In genomic region chr3:18883553-18883952, GRCh38 we compare ENCODE assay signal across 22 cellular contexts.
"Had no signal": no experiment of that assay in that cellular context is flagged by ENCODE, and none has a peak within 500 bp of the region (broad histone marks: within the 10 kb centered on the region; RNA-seq: fewer than 3 reads in every experiment).

No MANE protein-coding gene starts in this region.

- H3K36me3 Mint-ChIP-seq: stimulated activated memory B cell treated with anti-CD40 and anti-IgM and Interleukin-4, amounts not matched to agents 10 μg/mL and 1 μg/mL and 100 μg/mL, for 72 hours had no signal

- H3K27ac ChIP-seq: dorsolateral prefrontal cortex, epithelial cell of prostate, esophagus muscularis mucosa, gastrocnemius medialis, heart right ventricle, neutrophil, spleen, tibial artery, upper lobe of left lung, uterus had no signal

- H3K9me3 ChIP-seq: esophagus muscularis mucosa, gastrocnemius medialis, heart right ventricle, neutrophil, spleen, tibial artery, upper lobe of left lung, uterus had no signal

- H3K4me3 ChIP-seq: dorsolateral prefrontal cortex, esophagus muscularis mucosa, gastrocnemius medialis, heart right ventricle, spleen, tibial artery, upper lobe of left lung, uterus had no signal

- DNase-seq: dorsolateral prefrontal cortex; effector CD8-positive, alpha-beta T cell; gastrocnemius medialis; heart right ventricle; hypothalamus; kidney glomerular epithelial cell; mesendoderm; naive thymus-derived CD8-positive, alpha-beta T cell; posterior cingulate gyrus; spleen; stimulated activated CD4-positive, alpha-beta T cell treated with anti-CD3 and anti-CD28 coated beads, Interleukin-15, amount 100 ng/mL, for 24 hours; stimulated activated CD4-positive, alpha-beta T cell treated with anti-CD3 and anti-CD28 coated beads, Interleukin-1b, Interleukin-23, amount 100 ng/mL, for 48 hours; stimulated activated CD4-positive, alpha-beta T cell treated with anti-CD3 and anti-CD28 coated beads, Interleukin-4, amount 100 ng/mL, for 24 hours; tibial artery; upper lobe of left lung; uterus had no signal

- ATAC-seq: gastrocnemius medialis; heart right ventricle; naive thymus-derived CD8-positive, alpha-beta T cell; sciatic nerve; stimulated activated memory B cell treated with anti-CD40 and anti-IgM and Interleukin-4, amounts not matched to agents 10 μg/mL and 1 μg/mL and 100 μg/mL, for 72 hours had no signal

- H3K27me3 ChIP-seq: esophagus muscularis mucosa, gastrocnemius medialis, neutrophil, tibial artery, upper lobe of left lung, uterus had no signal

- H3K4me1 ChIP-seq: esophagus muscularis mucosa, gastrocnemius medialis, heart right ventricle, spleen, tibial artery, upper lobe of left lung, uterus had no signal

- H3K27ac Mint-ChIP-seq: naive thymus-derived CD8-positive, alpha-beta T cell; stimulated activated memory B cell treated with anti-CD40 and anti-IgM and Interleukin-4, amounts not matched to agents 10 μg/mL and 1 μg/mL and 100 μg/mL, for 72 hours; stimulated activated naive CD8-positive, alpha-beta T cell treated with anti-CD3 and anti-CD28 coated beads, Interleukin-15, Interleukin-2, amounts not matched to agents 100 ng/mL and 50 ng/mL, for 24 hours had no signal

- H3K36me3 ChIP-seq: esophagus muscularis mucosa, gastrocnemius medialis, heart right ventricle, neutrophil, spleen, tibial artery, upper lobe of left lung, uterus had no signal
